In the genomic region with DNA sequence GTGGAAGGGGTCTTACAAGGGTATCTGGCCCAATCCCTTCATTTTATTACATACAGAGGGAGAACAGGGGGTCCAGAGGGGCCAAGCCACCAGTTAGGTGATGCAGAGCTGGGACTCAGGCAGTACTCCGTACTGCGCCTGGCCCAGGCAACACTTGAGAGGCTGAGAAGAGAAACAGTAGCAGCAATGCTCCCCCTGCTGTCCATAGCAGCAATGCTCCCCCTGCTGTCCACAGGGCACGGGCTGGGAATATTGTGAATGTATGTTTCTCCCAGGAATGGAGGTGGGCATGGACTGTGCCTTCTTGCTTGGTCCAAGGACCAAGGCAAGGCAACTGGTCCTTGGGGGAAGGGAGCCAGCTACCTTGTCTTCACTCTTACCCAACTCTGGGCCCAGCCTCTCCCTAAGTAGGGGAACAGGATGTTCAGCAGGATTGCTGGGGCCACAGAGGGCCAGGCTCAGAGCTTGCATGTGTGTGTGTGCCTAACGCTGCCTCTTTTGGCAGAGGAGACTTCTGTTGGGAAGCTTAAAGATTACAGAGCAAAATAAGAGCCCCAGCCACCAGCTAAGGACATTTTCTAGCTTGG, we compare ENCODE assay signal across 1 cellular context.
TF ChIP-seq lines count a peak whose summit lies in the region.

No MANE protein-coding gene starts in this region.

TF ChIP-seq in HepG2, 621 proteins besides CTCF, POLR2A, EP300 and RAD21 (continued from another document and continues in another):
- TF ChIP-seq ZNF331 (CRISPR knock-in tag; IDR thresholded peaks at IDR 0.05) (0 out of 2 replicates have a peak, but pooled peaks have one; percentile 53), CERS6 (CRISPR knock-in tag; IDR thresholded peaks at IDR 0.05) (no peak), DNMT1 (CRISPR knock-in tag; IDR thresholded peaks at IDR 0.05) (no peak), SPEN (CRISPR knock-in tag; IDR thresholded peaks at IDR 0.05; ENCODE audit: low read depth) (peak; percentile 48; the same call in 1 of the 2 replicates), ETV6 (CRISPR knock-in tag; conservative IDR thresholded peaks at IDR 0.05) (no peak; the same call in 1 of the 2 replicates), NFYB (CRISPR knock-in tag; IDR thresholded peaks at IDR 0.05) (no peak), NR2F1 (CRISPR knock-in tag; IDR thresholded peaks at IDR 0.05) (0 out of 4 replicates have a peak, but pooled peaks of 1 of the 2 experiments have one; percentile 10), ZFP36L2 (CRISPR knock-in tag; IDR thresholded peaks at IDR 0.05) (no peak), PHF21A (CRISPR knock-in tag; IDR thresholded peaks at IDR 0.05) (no peak), ZFP1 (CRISPR knock-in tag; IDR thresholded peaks at IDR 0.05) (no peak), SCMH1 (CRISPR knock-in tag; IDR thresholded peaks at IDR 0.05; ENCODE audit: borderline replicate concordance) (no peak), SAP130 (CRISPR knock-in tag; IDR thresholded peaks at IDR 0.05; ENCODE audit: low read depth) (peak; percentile 54), ZFP91 (CRISPR knock-in tag; IDR thresholded peaks at IDR 0.05; ENCODE audit: borderline replicate concordance) (no peak), EHMT2 (IDR thresholded peaks at IDR 0.05; ENCODE audit: borderline replicate concordance, low read depth, low read length) (no peak), BRD4 (CRISPR knock-in tag; IDR thresholded peaks at IDR 0.05) (no peak; the same call in 1 of the 2 replicates), CCAR2 (optimal IDR thresholded peaks at IDR 0.05; ENCODE audit: low read depth, low read length) (peak; percentile 78), ZNF276 (CRISPR knock-in tag; IDR thresholded peaks at IDR 0.05; ENCODE audit: low read depth) (no peak), ZNF552 (CRISPR knock-in tag; IDR thresholded peaks at IDR 0.05; ENCODE audit: borderline replicate concordance) (no peak), RBM39 (IDR thresholded peaks at IDR 0.05; ENCODE audit: low read depth, low read length, poor library complexity, severe bottlenecking) (no peak), ZNF382 (CRISPR knock-in tag; IDR thresholded peaks at IDR 0.05; ENCODE audit: borderline replicate concordance) (no peak), KDM3A (CRISPR knock-in tag; IDR thresholded peaks at IDR 0.05; ENCODE audit: low read depth) (no peak), SMYD3 (CRISPR knock-in tag; IDR thresholded peaks at IDR 0.05) (no peak), ZNF44 (CRISPR knock-in tag; IDR thresholded peaks at IDR 0.05) (0 out of 2 replicates have a peak, but pooled peaks have one; percentile 21), ZNF772 (CRISPR knock-in tag; IDR thresholded peaks at IDR 0.05) (no peak), FOXM1 (CRISPR knock-in tag; IDR thresholded peaks at IDR 0.05) (no peak), ZFP36 (IDR thresholded peaks at IDR 0.05; ENCODE audit: borderline replicate concordance, low read depth, low read length, partially characterized antibody) (no peak), NPAS2 (CRISPR knock-in tag; IDR thresholded peaks at IDR 0.05; ENCODE audit: borderline replicate concordance) (no peak), PAXIP1 (CRISPR knock-in tag; conservative IDR thresholded peaks at IDR 0.05) (no peak), ZFP82 (CRISPR knock-in tag; IDR thresholded peaks at IDR 0.05; ENCODE audit: borderline replicate concordance) (no peak)
- TF ChIP-seq, protein P1, sequence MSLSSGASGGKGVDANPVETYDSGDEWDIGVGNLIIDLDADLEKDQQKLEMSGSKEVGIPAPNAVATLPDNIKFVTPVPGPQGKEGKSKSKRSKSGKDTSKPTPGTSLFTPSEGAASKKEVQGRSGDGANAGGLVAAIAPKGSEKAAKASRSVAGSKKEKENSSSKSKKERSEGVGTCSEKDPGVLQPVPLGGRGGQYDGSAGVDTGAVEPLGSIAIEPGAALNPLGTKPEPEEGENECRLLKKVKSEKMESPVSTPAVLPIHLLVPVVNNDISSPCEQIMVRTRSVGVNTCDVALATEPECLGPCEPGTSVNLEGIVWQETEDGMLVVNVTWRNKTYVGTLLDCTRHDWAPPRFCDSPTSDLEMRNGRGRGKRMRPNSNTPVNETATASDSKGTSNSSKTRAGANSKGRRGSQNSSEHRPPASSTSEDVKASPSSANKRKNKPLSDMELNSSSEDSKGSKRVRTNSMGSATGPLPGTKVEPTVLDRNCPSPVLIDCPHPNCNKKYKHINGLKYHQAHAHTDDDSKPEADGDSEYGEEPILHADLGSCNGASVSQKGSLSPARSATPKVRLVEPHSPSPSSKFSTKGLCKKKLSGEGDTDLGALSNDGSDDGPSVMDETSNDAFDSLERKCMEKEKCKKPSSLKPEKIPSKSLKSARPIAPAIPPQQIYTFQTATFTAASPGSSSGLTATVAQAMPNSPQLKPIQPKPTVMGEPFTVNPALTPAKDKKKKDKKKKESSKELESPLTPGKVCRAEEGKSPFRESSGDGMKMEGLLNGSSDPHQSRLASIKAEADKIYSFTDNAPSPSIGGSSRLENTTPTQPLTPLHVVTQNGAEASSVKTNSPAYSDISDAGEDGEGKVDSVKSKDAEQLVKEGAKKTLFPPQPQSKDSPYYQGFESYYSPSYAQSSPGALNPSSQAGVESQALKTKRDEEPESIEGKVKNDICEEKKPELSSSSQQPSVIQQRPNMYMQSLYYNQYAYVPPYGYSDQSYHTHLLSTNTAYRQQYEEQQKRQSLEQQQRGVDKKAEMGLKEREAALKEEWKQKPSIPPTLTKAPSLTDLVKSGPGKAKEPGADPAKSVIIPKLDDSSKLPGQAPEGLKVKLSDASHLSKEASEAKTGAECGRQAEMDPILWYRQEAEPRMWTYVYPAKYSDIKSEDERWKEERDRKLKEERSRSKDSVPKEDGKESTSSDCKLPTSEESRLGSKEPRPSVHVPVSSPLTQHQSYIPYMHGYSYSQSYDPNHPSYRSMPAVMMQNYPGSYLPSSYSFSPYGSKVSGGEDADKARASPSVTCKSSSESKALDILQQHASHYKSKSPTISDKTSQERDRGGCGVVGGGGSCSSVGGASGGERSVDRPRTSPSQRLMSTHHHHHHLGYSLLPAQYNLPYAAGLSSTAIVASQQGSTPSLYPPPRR (CRISPR knock-in tag; IDR thresholded peaks at IDR 0.05; ENCODE audit: borderline replicate concordance), result no peak
- TF ChIP-seq, protein P2, sequence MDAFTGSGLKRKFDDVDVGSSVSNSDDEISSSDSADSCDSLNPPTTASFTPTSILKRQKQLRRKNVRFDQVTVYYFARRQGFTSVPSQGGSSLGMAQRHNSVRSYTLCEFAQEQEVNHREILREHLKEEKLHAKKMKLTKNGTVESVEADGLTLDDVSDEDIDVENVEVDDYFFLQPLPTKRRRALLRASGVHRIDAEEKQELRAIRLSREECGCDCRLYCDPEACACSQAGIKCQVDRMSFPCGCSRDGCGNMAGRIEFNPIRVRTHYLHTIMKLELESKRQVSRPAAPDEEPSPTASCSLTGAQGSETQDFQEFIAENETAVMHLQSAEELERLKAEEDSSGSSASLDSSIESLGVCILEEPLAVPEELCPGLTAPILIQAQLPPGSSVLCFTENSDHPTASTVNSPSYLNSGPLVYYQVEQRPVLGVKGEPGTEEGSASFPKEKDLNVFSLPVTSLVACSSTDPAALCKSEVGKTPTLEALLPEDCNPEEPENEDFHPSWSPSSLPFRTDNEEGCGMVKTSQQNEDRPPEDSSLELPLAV (CRISPR knock-in tag; conservative IDR thresholded peaks at IDR 0.05; ENCODE audit: low read depth), result no peak
- TF ChIP-seq, protein P3, sequence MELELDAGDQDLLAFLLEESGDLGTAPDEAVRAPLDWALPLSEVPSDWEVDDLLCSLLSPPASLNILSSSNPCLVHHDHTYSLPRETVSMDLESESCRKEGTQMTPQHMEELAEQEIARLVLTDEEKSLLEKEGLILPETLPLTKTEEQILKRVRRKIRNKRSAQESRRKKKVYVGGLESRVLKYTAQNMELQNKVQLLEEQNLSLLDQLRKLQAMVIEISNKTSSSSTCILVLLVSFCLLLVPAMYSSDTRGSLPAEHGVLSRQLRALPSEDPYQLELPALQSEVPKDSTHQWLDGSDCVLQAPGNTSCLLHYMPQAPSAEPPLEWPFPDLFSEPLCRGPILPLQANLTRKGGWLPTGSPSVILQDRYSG (CRISPR knock-in tag; IDR thresholded peaks at IDR 0.05), result no peak
- TF ChIP-seq, protein P4, sequence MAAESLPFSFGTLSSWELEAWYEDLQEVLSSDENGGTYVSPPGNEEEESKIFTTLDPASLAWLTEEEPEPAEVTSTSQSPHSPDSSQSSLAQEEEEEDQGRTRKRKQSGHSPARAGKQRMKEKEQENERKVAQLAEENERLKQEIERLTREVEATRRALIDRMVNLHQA (CRISPR knock-in tag; IDR thresholded peaks at IDR 0.05), result no peak
- TF ChIP-seq, protein P5, sequence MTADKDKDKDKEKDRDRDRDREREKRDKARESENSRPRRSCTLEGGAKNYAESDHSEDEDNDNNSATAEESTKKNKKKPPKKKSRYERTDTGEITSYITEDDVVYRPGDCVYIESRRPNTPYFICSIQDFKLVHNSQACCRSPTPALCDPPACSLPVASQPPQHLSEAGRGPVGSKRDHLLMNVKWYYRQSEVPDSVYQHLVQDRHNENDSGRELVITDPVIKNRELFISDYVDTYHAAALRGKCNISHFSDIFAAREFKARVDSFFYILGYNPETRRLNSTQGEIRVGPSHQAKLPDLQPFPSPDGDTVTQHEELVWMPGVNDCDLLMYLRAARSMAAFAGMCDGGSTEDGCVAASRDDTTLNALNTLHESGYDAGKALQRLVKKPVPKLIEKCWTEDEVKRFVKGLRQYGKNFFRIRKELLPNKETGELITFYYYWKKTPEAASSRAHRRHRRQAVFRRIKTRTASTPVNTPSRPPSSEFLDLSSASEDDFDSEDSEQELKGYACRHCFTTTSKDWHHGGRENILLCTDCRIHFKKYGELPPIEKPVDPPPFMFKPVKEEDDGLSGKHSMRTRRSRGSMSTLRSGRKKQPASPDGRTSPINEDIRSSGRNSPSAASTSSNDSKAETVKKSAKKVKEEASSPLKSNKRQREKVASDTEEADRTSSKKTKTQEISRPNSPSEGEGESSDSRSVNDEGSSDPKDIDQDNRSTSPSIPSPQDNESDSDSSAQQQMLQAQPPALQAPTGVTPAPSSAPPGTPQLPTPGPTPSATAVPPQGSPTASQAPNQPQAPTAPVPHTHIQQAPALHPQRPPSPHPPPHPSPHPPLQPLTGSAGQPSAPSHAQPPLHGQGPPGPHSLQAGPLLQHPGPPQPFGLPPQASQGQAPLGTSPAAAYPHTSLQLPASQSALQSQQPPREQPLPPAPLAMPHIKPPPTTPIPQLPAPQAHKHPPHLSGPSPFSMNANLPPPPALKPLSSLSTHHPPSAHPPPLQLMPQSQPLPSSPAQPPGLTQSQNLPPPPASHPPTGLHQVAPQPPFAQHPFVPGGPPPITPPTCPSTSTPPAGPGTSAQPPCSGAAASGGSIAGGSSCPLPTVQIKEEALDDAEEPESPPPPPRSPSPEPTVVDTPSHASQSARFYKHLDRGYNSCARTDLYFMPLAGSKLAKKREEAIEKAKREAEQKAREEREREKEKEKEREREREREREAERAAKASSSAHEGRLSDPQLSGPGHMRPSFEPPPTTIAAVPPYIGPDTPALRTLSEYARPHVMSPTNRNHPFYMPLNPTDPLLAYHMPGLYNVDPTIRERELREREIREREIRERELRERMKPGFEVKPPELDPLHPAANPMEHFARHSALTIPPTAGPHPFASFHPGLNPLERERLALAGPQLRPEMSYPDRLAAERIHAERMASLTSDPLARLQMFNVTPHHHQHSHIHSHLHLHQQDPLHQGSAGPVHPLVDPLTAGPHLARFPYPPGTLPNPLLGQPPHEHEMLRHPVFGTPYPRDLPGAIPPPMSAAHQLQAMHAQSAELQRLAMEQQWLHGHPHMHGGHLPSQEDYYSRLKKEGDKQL (CRISPR knock-in tag; IDR thresholded peaks at IDR 0.05; ENCODE audit: low read depth), result no peak
